1 cellular context compared by ENCODE assay signal in genomic region chr12:111367661-111368221, GRCh38.
TF ChIP-seq lines count a peak whose summit lies in the region.

No MANE protein-coding gene starts in this region.

TF ChIP-seq in HepG2, 621 proteins besides CTCF, POLR2A, EP300 and RAD21 (continued from another document and continues in another):
- TF ChIP-seq, protein P1, sequence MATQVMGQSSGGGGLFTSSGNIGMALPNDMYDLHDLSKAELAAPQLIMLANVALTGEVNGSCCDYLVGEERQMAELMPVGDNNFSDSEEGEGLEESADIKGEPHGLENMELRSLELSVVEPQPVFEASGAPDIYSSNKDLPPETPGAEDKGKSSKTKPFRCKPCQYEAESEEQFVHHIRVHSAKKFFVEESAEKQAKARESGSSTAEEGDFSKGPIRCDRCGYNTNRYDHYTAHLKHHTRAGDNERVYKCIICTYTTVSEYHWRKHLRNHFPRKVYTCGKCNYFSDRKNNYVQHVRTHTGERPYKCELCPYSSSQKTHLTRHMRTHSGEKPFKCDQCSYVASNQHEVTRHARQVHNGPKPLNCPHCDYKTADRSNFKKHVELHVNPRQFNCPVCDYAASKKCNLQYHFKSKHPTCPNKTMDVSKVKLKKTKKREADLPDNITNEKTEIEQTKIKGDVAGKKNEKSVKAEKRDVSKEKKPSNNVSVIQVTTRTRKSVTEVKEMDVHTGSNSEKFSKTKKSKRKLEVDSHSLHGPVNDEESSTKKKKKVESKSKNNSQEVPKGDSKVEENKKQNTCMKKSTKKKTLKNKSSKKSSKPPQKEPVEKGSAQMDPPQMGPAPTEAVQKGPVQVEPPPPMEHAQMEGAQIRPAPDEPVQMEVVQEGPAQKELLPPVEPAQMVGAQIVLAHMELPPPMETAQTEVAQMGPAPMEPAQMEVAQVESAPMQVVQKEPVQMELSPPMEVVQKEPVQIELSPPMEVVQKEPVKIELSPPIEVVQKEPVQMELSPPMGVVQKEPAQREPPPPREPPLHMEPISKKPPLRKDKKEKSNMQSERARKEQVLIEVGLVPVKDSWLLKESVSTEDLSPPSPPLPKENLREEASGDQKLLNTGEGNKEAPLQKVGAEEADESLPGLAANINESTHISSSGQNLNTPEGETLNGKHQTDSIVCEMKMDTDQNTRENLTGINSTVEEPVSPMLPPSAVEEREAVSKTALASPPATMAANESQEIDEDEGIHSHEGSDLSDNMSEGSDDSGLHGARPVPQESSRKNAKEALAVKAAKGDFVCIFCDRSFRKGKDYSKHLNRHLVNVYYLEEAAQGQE (IDR thresholded peaks at IDR 0.05; ENCODE audit: borderline replicate concordance in 1 of 2, low read depth in 1 of 2, low read length in 2 of 2), result no peak; a peak in 1 of 4 replicates
- no peak for TF ChIP-seq ZNF343 (CRISPR knock-in tag; IDR thresholded peaks at IDR 0.05)
- no peak for TF ChIP-seq FOXK2 (IDR thresholded peaks at IDR 0.05)
- TF ChIP-seq ZNF253 (CRISPR knock-in tag; IDR thresholded peaks at IDR 0.05; ENCODE audit: borderline replicate concordance), result no peak
- TF ChIP-seq ZNF30 (CRISPR knock-in tag; IDR thresholded peaks at IDR 0.05), result no peak
- 0 out of 2 replicates have a peak, but pooled peaks have one; percentile 47 for TF ChIP-seq SNAPC4 (CRISPR knock-in tag; IDR thresholded peaks at IDR 0.05)
- TF ChIP-seq ZNF431 (CRISPR knock-in tag; IDR thresholded peaks at IDR 0.05; ENCODE audit: borderline replicate concordance, low read depth), result peak; percentile 46; the same call in 1 of the 2 replicates
- TF ChIP-seq, protein P2, sequence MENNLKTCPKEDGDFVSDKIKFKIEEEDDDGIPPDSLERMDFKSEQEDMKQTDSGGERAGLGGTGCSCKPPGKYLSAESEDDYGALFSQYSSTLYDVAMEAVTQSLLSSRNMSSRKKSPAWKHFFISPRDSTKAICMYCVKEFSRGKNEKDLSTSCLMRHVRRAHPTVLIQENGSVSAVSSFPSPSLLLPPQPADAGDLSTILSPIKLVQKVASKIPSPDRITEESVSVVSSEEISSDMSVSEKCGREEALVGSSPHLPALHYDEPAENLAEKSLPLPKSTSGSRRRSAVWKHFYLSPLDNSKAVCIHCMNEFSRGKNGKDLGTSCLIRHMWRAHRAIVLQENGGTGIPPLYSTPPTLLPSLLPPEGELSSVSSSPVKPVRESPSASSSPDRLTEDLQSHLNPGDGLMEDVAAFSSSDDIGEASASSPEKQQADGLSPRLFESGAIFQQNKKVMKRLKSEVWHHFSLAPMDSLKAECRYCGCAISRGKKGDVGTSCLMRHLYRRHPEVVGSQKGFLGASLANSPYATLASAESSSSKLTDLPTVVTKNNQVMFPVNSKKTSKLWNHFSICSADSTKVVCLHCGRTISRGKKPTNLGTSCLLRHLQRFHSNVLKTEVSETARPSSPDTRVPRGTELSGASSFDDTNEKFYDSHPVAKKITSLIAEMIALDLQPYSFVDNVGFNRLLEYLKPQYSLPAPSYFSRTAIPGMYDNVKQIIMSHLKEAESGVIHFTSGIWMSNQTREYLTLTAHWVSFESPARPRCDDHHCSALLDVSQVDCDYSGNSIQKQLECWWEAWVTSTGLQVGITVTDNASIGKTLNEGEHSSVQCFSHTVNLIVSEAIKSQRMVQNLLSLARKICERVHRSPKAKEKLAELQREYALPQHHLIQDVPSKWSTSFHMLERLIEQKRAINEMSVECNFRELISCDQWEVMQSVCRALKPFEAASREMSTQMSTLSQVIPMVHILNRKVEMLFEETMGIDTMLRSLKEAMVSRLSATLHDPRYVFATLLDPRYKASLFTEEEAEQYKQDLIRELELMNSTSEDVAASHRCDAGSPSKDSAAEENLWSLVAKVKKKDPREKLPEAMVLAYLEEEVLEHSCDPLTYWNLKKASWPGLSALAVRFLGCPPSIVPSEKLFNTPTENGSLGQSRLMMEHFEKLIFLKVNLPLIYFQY (CRISPR knock-in tag; IDR thresholded peaks at IDR 0.05; ENCODE audit: borderline replicate concordance), result peak; percentile 76; the same call in 1 of the 2 replicates
- peak; percentile 96 for TF ChIP-seq MED8 (CRISPR knock-in tag; IDR thresholded peaks at IDR 0.05; ENCODE audit: insufficient replicate concordance)
- TF ChIP-seq JUN (CRISPR knock-in tag; IDR thresholded peaks at IDR 0.05), result peak; percentile 59; the same call in 1 of the 2 replicates
- no peak for TF ChIP-seq JUNB (CRISPR knock-in tag; IDR thresholded peaks at IDR 0.05; ENCODE audit: borderline replicate concordance)
- no peak for TF ChIP-seq AGO1 (IDR thresholded peaks at IDR 0.05; ENCODE audit: low read depth, low read length, poor library complexity, severe bottlenecking)
- TF ChIP-seq CBFB (CRISPR knock-in tag; IDR thresholded peaks at IDR 0.05), result peak; percentile 63; the same call in 1 of the 2 replicates
- TF ChIP-seq ZBTB34 (CRISPR knock-in tag; IDR thresholded peaks at IDR 0.05), result peak; percentile 86
- TF ChIP-seq TRIM24 (CRISPR knock-in tag; IDR thresholded peaks at IDR 0.05), result no peak
- TF ChIP-seq KDM5B (CRISPR knock-in tag; IDR thresholded peaks at IDR 0.05; ENCODE audit: borderline replicate concordance), result peak; percentile 88; the same call in 1 of the 2 replicates
- no peak for TF ChIP-seq TMF1 (CRISPR knock-in tag; IDR thresholded peaks at IDR 0.05; ENCODE audit: low read depth)
- peak; percentile 76; the same call in 1 of the 2 replicates for TF ChIP-seq ZMYM2 (CRISPR knock-in tag; IDR thresholded peaks at IDR 0.05)
- TF ChIP-seq ZMYM3 (CRISPR knock-in tag; IDR thresholded peaks at IDR 0.05), result peak; percentile 100
- TF ChIP-seq ZNF878 (CRISPR knock-in tag; IDR thresholded peaks at IDR 0.05), result 0 out of 2 replicates have a peak, but pooled peaks have one; percentile 63
- no peak for TF ChIP-seq ZSCAN22 (CRISPR knock-in tag; IDR thresholded peaks at IDR 0.05)
- TF ChIP-seq ZNF552 (CRISPR knock-in tag; IDR thresholded peaks at IDR 0.05; ENCODE audit: borderline replicate concordance), result no peak
- TF ChIP-seq, protein P3, sequence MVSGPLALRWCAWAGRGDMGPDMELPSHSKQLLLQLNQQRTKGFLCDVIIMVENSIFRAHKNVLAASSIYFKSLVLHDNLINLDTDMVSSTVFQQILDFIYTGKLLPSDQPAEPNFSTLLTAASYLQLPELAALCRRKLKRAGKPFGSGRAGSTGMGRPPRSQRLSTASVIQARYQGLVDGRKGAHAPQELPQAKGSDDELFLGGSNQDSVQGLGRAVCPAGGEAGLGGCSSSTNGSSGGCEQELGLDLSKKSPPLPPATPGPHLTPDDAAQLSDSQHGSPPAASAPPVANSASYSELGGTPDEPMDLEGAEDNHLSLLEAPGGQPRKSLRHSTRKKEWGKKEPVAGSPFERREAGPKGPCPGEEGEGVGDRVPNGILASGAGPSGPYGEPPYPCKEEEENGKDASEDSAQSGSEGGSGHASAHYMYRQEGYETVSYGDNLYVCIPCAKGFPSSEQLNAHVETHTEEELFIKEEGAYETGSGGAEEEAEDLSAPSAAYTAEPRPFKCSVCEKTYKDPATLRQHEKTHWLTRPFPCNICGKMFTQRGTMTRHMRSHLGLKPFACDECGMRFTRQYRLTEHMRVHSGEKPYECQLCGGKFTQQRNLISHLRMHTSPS (CRISPR knock-in tag; IDR thresholded peaks at IDR 0.05; ENCODE audit: low read depth), result peak; percentile 100
- peak; percentile 81 for TF ChIP-seq CREM (IDR thresholded peaks at IDR 0.05)
- TF ChIP-seq CREM (CRISPR knock-in tag; IDR thresholded peaks at IDR 0.05), result no peak
- TF ChIP-seq KLF12 (CRISPR knock-in tag; IDR thresholded peaks at IDR 0.05; ENCODE audit: borderline replicate concordance), result 0 out of 2 replicates have a peak, but pooled peaks have one; percentile 32
- TF ChIP-seq, protein P4, sequence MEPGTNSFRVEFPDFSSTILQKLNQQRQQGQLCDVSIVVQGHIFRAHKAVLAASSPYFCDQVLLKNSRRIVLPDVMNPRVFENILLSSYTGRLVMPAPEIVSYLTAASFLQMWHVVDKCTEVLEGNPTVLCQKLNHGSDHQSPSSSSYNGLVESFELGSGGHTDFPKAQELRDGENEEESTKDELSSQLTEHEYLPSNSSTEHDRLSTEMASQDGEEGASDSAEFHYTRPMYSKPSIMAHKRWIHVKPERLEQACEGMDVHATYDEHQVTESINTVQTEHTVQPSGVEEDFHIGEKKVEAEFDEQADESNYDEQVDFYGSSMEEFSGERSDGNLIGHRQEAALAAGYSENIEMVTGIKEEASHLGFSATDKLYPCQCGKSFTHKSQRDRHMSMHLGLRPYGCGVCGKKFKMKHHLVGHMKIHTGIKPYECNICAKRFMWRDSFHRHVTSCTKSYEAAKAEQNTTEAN (CRISPR knock-in tag; conservative IDR thresholded peaks at IDR 0.05), result peak; percentile 53; the same call in 1 of the 2 replicates
- TF ChIP-seq, protein P5, sequence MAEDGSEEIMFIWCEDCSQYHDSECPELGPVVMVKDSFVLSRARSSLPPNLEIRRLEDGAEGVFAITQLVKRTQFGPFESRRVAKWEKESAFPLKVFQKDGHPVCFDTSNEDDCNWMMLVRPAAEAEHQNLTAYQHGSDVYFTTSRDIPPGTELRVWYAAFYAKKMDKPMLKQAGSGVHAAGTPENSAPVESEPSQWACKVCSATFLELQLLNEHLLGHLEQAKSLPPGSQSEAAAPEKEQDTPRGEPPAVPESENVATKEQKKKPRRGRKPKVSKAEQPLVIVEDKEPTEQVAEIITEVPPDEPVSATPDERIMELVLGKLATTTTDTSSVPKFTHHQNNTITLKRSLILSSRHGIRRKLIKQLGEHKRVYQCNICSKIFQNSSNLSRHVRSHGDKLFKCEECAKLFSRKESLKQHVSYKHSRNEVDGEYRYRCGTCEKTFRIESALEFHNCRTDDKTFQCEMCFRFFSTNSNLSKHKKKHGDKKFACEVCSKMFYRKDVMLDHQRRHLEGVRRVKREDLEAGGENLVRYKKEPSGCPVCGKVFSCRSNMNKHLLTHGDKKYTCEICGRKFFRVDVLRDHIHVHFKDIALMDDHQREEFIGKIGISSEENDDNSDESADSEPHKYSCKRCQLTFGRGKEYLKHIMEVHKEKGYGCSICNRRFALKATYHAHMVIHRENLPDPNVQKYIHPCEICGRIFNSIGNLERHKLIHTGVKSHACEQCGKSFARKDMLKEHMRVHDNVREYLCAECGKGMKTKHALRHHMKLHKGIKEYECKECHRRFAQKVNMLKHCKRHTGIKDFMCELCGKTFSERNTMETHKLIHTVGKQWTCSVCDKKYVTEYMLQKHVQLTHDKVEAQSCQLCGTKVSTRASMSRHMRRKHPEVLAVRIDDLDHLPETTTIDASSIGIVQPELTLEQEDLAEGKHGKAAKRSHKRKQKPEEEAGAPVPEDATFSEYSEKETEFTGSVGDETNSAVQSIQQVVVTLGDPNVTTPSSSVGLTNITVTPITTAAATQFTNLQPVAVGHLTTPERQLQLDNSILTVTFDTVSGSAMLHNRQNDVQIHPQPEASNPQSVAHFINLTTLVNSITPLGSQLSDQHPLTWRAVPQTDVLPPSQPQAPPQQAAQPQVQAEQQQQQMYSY (CRISPR knock-in tag; IDR thresholded peaks at IDR 0.05), result no peak
- peak; percentile 91 for TF ChIP-seq NCOR1 (IDR thresholded peaks at IDR 0.05; ENCODE audit: borderline replicate concordance, low read length)
- peak; percentile 85 for TF ChIP-seq UBTF (CRISPR knock-in tag; IDR thresholded peaks at IDR 0.05)
- TF ChIP-seq HMG20A (CRISPR knock-in tag; IDR thresholded peaks at IDR 0.05; ENCODE audit: borderline replicate concordance), result peak; percentile 82; the same call in 1 of the 2 replicates
- peak; percentile 51; the same call in 1 of the 2 replicates for TF ChIP-seq NFKB2 (CRISPR knock-in tag; IDR thresholded peaks at IDR 0.05; ENCODE audit: borderline replicate concordance)
